ENCODE assay signal across 1 cellular context in genomic region chr1:202802998-202803932, GRCh38.
TF ChIP-seq lines count a peak whose summit lies in the region.

No MANE protein-coding gene starts in this region.

TF ChIP-seq in K562, 482 proteins besides CTCF, POLR2A, EP300 and RAD21 (continued from another document and continues in another):
- TF ChIP-seq ZNF592 (IDR thresholded peaks at IDR 0.05) (peak; percentile 40; the same call in 1 of the 2 replicates), ZNF232 (CRISPR knock-in tag; IDR thresholded peaks at IDR 0.05) (no peak), SAFB2 (IDR thresholded peaks at IDR 0.05; ENCODE audit: borderline replicate concordance, low read depth, low read length, severe bottlenecking) (no peak), HMGXB4 (CRISPR knock-in tag; IDR thresholded peaks at IDR 0.05) (no peak), ADNP (tag; IDR thresholded peaks at IDR 0.05) (peak; percentile 74), CREBBP (IDR thresholded peaks at IDR 0.05; ENCODE audit: low read depth, low read length) (no peak), MCM2 (IDR thresholded peaks at IDR 0.05; ENCODE audit: low read depth) (no peak), RFX7 (CRISPR knock-in tag; IDR thresholded peaks at IDR 0.05) (no peak), COPS2 (conservative IDR thresholded peaks at IDR 0.05) (no peak), ZNF318 (IDR thresholded peaks at IDR 0.05; ENCODE audit: borderline replicate concordance in 1 of 2, low read depth in 1 of 2) (no peak), MAFG (tag; conservative IDR thresholded peaks at IDR 0.05) (peak; percentile 74), ZNF699 (CRISPR knock-in tag; IDR thresholded peaks at IDR 0.05; ENCODE audit: insufficient replicate concordance) (no peak), C11orf30 (IDR thresholded peaks at IDR 0.05; ENCODE audit: low read depth) (peak; percentile 88), MXI1 (IDR thresholded peaks at IDR 0.05; ENCODE audit: low read depth, low read length) (no peak), IRF2 (CRISPR knock-in tag; IDR thresholded peaks at IDR 0.05) (no peak), NFIC (IDR thresholded peaks at IDR 0.05) (no peak), POLR2H (tag; IDR thresholded peaks at IDR 0.05; ENCODE audit: low read depth) (no peak), NFE2L1 (tag; IDR thresholded peaks at IDR 0.05; ENCODE audit: borderline replicate concordance, low read depth) (0 out of 2 replicates have a peak, but pooled peaks have one; percentile 11), TRIM25 (IDR thresholded peaks at IDR 0.05; ENCODE audit: borderline replicate concordance) (no peak), HES1 (IDR thresholded peaks at IDR 0.05; ENCODE audit: low read depth) (no peak), RBM39 (optimal IDR thresholded peaks at IDR 0.05; ENCODE audit: low read depth, low read length) (no peak), CC2D1A (IDR thresholded peaks at IDR 0.05) (no peak), BRF1 (IDR thresholded peaks at IDR 0.05; ENCODE audit: borderline replicate concordance, extremely low read depth, insufficient read length) (no peak), ZNF75A (CRISPR knock-in tag; IDR thresholded peaks at IDR 0.05) (no peak), CHCHD3 (CRISPR knock-in tag; IDR thresholded peaks at IDR 0.05) (no peak), ZNF766 (CRISPR knock-in tag; conservative IDR thresholded peaks at IDR 0.05) (peak; percentile 28; the same call in 1 of the 2 replicates), NEUROD1 (IDR thresholded peaks at IDR 0.05; ENCODE audit: borderline replicate concordance, low read depth, low read length, partially characterized antibody) (no peak), HMGN3 (IDR thresholded peaks at IDR 0.05; ENCODE audit: borderline replicate concordance, extremely low read depth, insufficient read length, low read depth, low read length) (no peak), SP1 (CRISPR knock-in tag; IDR thresholded peaks at IDR 0.05) (no peak), RBM17 (IDR thresholded peaks at IDR 0.05; ENCODE audit: borderline replicate concordance, low read depth, low read length) (no peak), MIER1 (IDR thresholded peaks at IDR 0.05; ENCODE audit: low read depth) (no peak), NR2C1 (IDR thresholded peaks at IDR 0.05) (no peak), NR2C1 (tag; IDR thresholded peaks at IDR 0.05) (peak; percentile 26; the same call in 1 of the 2 replicates), KLF1 (tag; IDR thresholded peaks at IDR 0.05) (no peak), SMARCE1 (IDR thresholded peaks at IDR 0.05) (peak; percentile 73), NR2C2 (CRISPR knock-in tag; IDR thresholded peaks at IDR 0.05) (no peak), NR2C2 (tag; IDR thresholded peaks at IDR 0.05) (0 out of 2 replicates have a peak, but pooled peaks have one; percentile 38), HDAC2 (IDR thresholded peaks at IDR 0.05) (peak; percentile 33; the same call in 1 of the 2 replicates), ZNF639 (CRISPR knock-in tag; conservative IDR thresholded peaks at IDR 0.05 in 1 of 2, IDR thresholded peaks at IDR 0.05 in 1 of 2) (no peak), PTTG1 (tag; IDR thresholded peaks at IDR 0.05; ENCODE audit: low read depth) (no peak), RBM15 (IDR thresholded peaks at IDR 0.05; ENCODE audit: insufficient read depth, low read length) (no peak), FOXJ2 (tag; IDR thresholded peaks at IDR 0.05) (0 out of 2 replicates have a peak, but pooled peaks have one; percentile 33), TBL1XR1 (IDR thresholded peaks at IDR 0.05; ENCODE audit: low read length in 2 of 2) (no peak), CGGBP1 (CRISPR knock-in tag; IDR thresholded peaks at IDR 0.05) (no peak), TEAD4 (IDR thresholded peaks at IDR 0.05; ENCODE audit: low read length) (no peak; the same call in 1 of the 2 replicates), TEAD4 (CRISPR knock-in tag; IDR thresholded peaks at IDR 0.05; ENCODE audit: borderline replicate concordance) (no peak), ZNF583 (CRISPR knock-in tag; IDR thresholded peaks at IDR 0.05) (no peak), DEAF1 (CRISPR knock-in tag; IDR thresholded peaks at IDR 0.05) (no peak), ELF1 (tag; IDR thresholded peaks at IDR 0.05) (no peak), DACH1 (IDR thresholded peaks at IDR 0.05; ENCODE audit: partially characterized antibody) (peak; percentile 23), PHF20 (IDR thresholded peaks at IDR 0.05; ENCODE audit: partially characterized antibody) (no peak)
